Comparison of ENCODE assay signal across 14 cellular contexts in genomic region chr3:139982404-139982803, GRCh38. TPM values are rescaled to one million over a fixed set of nuclear protein-coding genes. Genes with fewer than 3 reads are reported as not detected.
A peak's percentile ranks its signal among the peaks of the same experiment; 100 is the strongest.
DNase-seq lines count a peak whose midpoint lies in the region; ATAC-seq and TF ChIP-seq lines count a peak whose summit lies in the region.
"Had no signal": no experiment of that assay in that cellular context is flagged by ENCODE, and none has a peak within 500 bp of the region (broad histone marks: within the 10 kb centered on the region; RNA-seq: fewer than 3 reads in every experiment).

No MANE protein-coding gene starts in this region.

- no peak overlapping the region for H3K27ac Mint-ChIP-seq in neural progenitor cell
- H3K27ac Mint-ChIP-seq in activated CD4-positive, alpha-beta T cell treated with anti-CD3 and anti-CD28 coated beads for 36 hours, result no peak overlapping the region
- H3K27ac Mint-ChIP-seq: naive thymus-derived CD8-positive, alpha-beta T cell had no signal

- H3K27ac ChIP-seq in dorsolateral prefrontal cortex (no peak overlapping the region), neural progenitor cell (no peak overlapping the region)
- H3K27ac ChIP-seq: GM23248 had no signal

- no peaks in the 10 kb centered on the region for H3K4me1 ChIP-seq in neural progenitor cell

- H3K27me3 ChIP-seq in dorsolateral prefrontal cortex, result no peaks in the 10 kb centered on the region
- no peaks in the 10 kb centered on the region for H3K27me3 ChIP-seq in neural progenitor cell

- CTCF ChIA-PET in activated CD4-positive, alpha-beta T cell treated with anti-CD3 and anti-CD28 coated beads for 36 hours (lab: Charles Lee), result no interaction called here

- H2AFZ ChIP-seq in neural progenitor cell (replicated peaks), result no peak overlapping the region
- H2AFZ ChIP-seq: GM23248 had no signal

- H3K4me2 ChIP-seq in neural progenitor cell, result no peak overlapping the region

- no peaks in the 10 kb centered on the region for H3K4me1 Mint-ChIP-seq in neural progenitor cell
- no peaks in the 10 kb centered on the region for H3K4me1 Mint-ChIP-seq in activated CD4-positive, alpha-beta T cell treated with anti-CD3 and anti-CD28 coated beads for 36 hours
- H3K4me1 Mint-ChIP-seq: naive thymus-derived CD8-positive, alpha-beta T cell had no signal

- H3K79me2 ChIP-seq in neural progenitor cell (ENCODE audit: low read depth), result no peaks in the 10 kb centered on the region

- H3K4me3 Mint-ChIP-seq in neural progenitor cell, result no peak overlapping the region
- H3K4me3 Mint-ChIP-seq in activated CD4-positive, alpha-beta T cell treated with anti-CD3 and anti-CD28 coated beads for 36 hours, result no peak overlapping the region
- H3K4me3 Mint-ChIP-seq: naive thymus-derived CD8-positive, alpha-beta T cell had no signal

- no peaks in the 10 kb centered on the region for H3K27me3 Mint-ChIP-seq in neural progenitor cell (ENCODE audit: insufficient read depth, low read depth)
- H3K27me3 Mint-ChIP-seq in activated CD4-positive, alpha-beta T cell treated with anti-CD3 and anti-CD28 coated beads for 36 hours, result peaks cover 10% of the 10 kb centered on the region

- intact Hi-C loops in dorsolateral prefrontal cortex (cut with DNase I), result no loop called here
- intact Hi-C loops in activated CD4-positive, alpha-beta T cell treated with anti-CD3 and anti-CD28 coated beads for 36 hours (cut with DNase I, micrococcal nuclease), result no loop called here

- DNase-seq in NCI-H146 (lab: John Stamatoyannopoulos, UW) (peak; percentile 45), NCI-H146 treated with DMSO at 0.1 percent for 48 hours (lab: John Stamatoyannopoulos, UW; ENCODE audit: unreplicated experiment) (no peak), NCI-H1092 treated with DMSO at 0.1 percent for 48 hours (lab: John Stamatoyannopoulos, UW) (peak; percentile 19), dorsolateral prefrontal cortex (no peak), neural progenitor cell (ENCODE audit: low spot score) (peak; percentile 11), amniotic stem cell (lab: John Stamatoyannopoulos, UW) (no peak)
- DNase-seq in activated CD4-positive, alpha-beta T cell treated with anti-CD3 and anti-CD28 coated beads for 36 hours, result no peak
- DNase-seq: activated effector memory CD4-positive, alpha-beta T cell treated with anti-CD3 and anti-CD28 coated beads, Interleukin-2, amount 50 U/mL, for 16 hours; cortex of kidney; GM23248; hippocampal formation; MG63; naive thymus-derived CD8-positive, alpha-beta T cell had no signal

- H3K9me3 ChIP-seq in neural progenitor cell (ENCODE audit: low read depth), result no peaks in the 10 kb centered on the region
- H3K9me3 ChIP-seq: MG63 had no signal

- POLR2A ChIA-PET in activated CD4-positive, alpha-beta T cell treated with anti-CD3 and anti-CD28 coated beads for 36 hours (lab: Charles Lee), result no interaction called here

- H3K9ac ChIP-seq in neural progenitor cell, result no peak overlapping the region
- H3K9ac ChIP-seq: GM23248 had no signal

- TF ChIP-seq CTCF in dorsolateral prefrontal cortex (IDR thresholded peaks at IDR 0.05 in 54 of 56, conservative IDR thresholded peaks at IDR 0.05 in 2 of 56; ENCODE audit: low read depth in 1 of 56, partially characterized antibody in 56 of 56) (peak in 51 of 56 donors; percentile 17 to 65 (median 41)), neural progenitor cell (IDR thresholded peaks at IDR 0.05) (peak; percentile 45)

- H4K20me1 ChIP-seq in neural progenitor cell (ENCODE audit: low read depth), result no peaks in the 10 kb centered on the region

- H3K36me3 ChIP-seq in neural progenitor cell, result no peaks in the 10 kb centered on the region
- H3K36me3 ChIP-seq: MG63 had no signal

- H3K4me3 ChIP-seq in dorsolateral prefrontal cortex (no peak overlapping the region), neural progenitor cell (no peak overlapping the region)
- H3K4me3 ChIP-seq: GM23248, MG63 had no signal

- no peaks in the 10 kb centered on the region for H3K36me3 Mint-ChIP-seq in neural progenitor cell
- no peaks in the 10 kb centered on the region for H3K36me3 Mint-ChIP-seq in activated CD4-positive, alpha-beta T cell treated with anti-CD3 and anti-CD28 coated beads for 36 hours (ENCODE audit: low read depth)
- H3K36me3 Mint-ChIP-seq: naive thymus-derived CD8-positive, alpha-beta T cell had no signal

- no peak for ATAC-seq in GM19397 (IDR thresholded peaks at IDR 0.05; ENCODE audit: unreplicated experiment)
- ATAC-seq in activated CD4-positive, alpha-beta T cell treated with anti-CD3 and anti-CD28 coated beads for 36 hours, result no peak
- ATAC-seq: naive thymus-derived CD8-positive, alpha-beta T cell had no signal

- no peaks in the 10 kb centered on the region for H3F3A ChIP-seq in neural progenitor cell (ENCODE audit: low read depth)

- H3K9me3 Mint-ChIP-seq in neural progenitor cell, result no peaks in the 10 kb centered on the region
- no peaks in the 10 kb centered on the region for H3K9me3 Mint-ChIP-seq in activated CD4-positive, alpha-beta T cell treated with anti-CD3 and anti-CD28 coated beads for 36 hours (ENCODE audit: low read depth)

RNA-seq across cellular contexts. Expression of gene CLSTN2, which starts 47.4 kb away (rescaled TPM):
- total RNA-seq in dorsolateral prefrontal cortex, result 100 to 1,000 TPM in 34 of 120 experiments, 10 to 100 TPM in 86; 27.9 to 162 (median 90.9) TPM
- 0.15 and 0.22 TPM in 2 replicates for total RNA-seq in neural progenitor cell (ENCODE audit: low replicate concordance)
- total RNA-seq in activated CD4-positive, alpha-beta T cell treated with anti-CD3 and anti-CD28 coated beads for 36 hours, result not detected
- total RNA-seq: GM23248; naive thymus-derived CD8-positive, alpha-beta T cell had no signal

Comparison
In these comparisons a context has a peak if more than half of its experiments do, and no peak if none do; other contexts are left out.
1. DNase-seq: peak in NCI-H146 (single experiment), NCI-H1092 treated with DMSO at 0.1 percent for 48 hours (single experiment) and neural progenitor cell (single experiment); none in NCI-H146 treated with DMSO at 0.1 percent for 48 hours (single experiment), dorsolateral prefrontal cortex (0 of 10), amniotic stem cell (single experiment) and activated CD4-positive, alpha-beta T cell treated with anti-CD3 and anti-CD28 coated beads for 36 hours (single experiment).
2. RNA of gene CLSTN2, which starts 47.4 kb away (total RNA-seq): 27.9 to 162 TPM in dorsolateral prefrontal cortex; 0.15 to 0.22 TPM in neural progenitor cell and not detected in activated CD4-positive, alpha-beta T cell treated with anti-CD3 and anti-CD28 coated beads for 36 hours; every median in the first group is over 10 times any median in the second.